ENCODE assay signal across 9 cellular contexts in genomic region chr4:101135371-101136010, GRCh38.
DNase-seq lines count a peak whose midpoint lies in the region; ATAC-seq and TF ChIP-seq lines count a peak whose summit lies in the region.
"Had no signal": no experiment of that assay in that cellular context is flagged by ENCODE, and none has a peak within 500 bp of the region (broad histone marks: within the 10 kb centered on the region; RNA-seq: fewer than 3 reads in every experiment).

No MANE protein-coding gene starts in this region.

- H3K27me3 ChIP-seq in Loucy (ENCODE audit: insufficient read depth, low read length, poor library complexity, severe bottlenecking) (no peaks in the 10 kb centered on the region), Caco-2 (replicated peaks; ENCODE audit: control insufficient read depth, insufficient read depth, low read length) (no peaks in the 10 kb centered on the region)

- POLR2A ChIA-PET in Caco-2 (lab: Charles Lee): no interaction called here

- peak; percentile 75 for ATAC-seq in GM18508 (IDR thresholded peaks at IDR 0.05; ENCODE audit: insufficient read depth, unreplicated experiment)
- peak; percentile 66 for ATAC-seq in GM21576 (IDR thresholded peaks at IDR 0.05; ENCODE audit: unreplicated experiment)
- ATAC-seq in memory B cell (ENCODE audit: low read depth): peak; percentile 46

- no peaks in the 10 kb centered on the region for H3K36me3 ChIP-seq in Loucy (ENCODE audit: insufficient read depth, low read length)
- H3K36me3 ChIP-seq in Caco-2 (ENCODE audit: control insufficient read depth, insufficient read depth, low read length): no peaks in the 10 kb centered on the region

- peak overlapping the region; percentile 73 for H3K4me2 ChIP-seq in Loucy (ENCODE audit: low read depth, low read length, poor library complexity, severe bottlenecking)

- CTCF ChIA-PET in Caco-2 (lab: Charles Lee): no interaction called here

- no peaks in the 10 kb centered on the region for H3K27me3 Mint-ChIP-seq in memory B cell
- H3K27me3 Mint-ChIP-seq in Caco-2 (ENCODE audit: insufficient read depth, unreplicated experiment): no peaks in the 10 kb centered on the region

- H3K4me1 ChIP-seq in Loucy (ENCODE audit: insufficient read depth, low read length, poor library complexity, severe bottlenecking) (peaks cover 16% of the 10 kb centered on the region), Caco-2 (no peaks in the 10 kb centered on the region)
- H3K4me1 ChIP-seq: parathyroid adenoma had no signal

- H3K4me3 Mint-ChIP-seq in memory B cell (peak overlapping the region; percentile 67), Caco-2 (ENCODE audit: unreplicated experiment) (no peak overlapping the region)

- H3K9me2 ChIP-seq in Loucy (replicated peaks; ENCODE audit: low read depth, low read length): no peaks in the 10 kb centered on the region

- H3K4me3 ChIP-seq in Loucy (ENCODE audit: low read length, poor library complexity, severe bottlenecking): peak overlapping the region; percentile 60
- H3K4me3 ChIP-seq in Caco-2 (ENCODE audit: low read depth, low read length): no peak overlapping the region

- intact Hi-C loops in Caco-2 (cut with micrococcal nuclease; ENCODE audit: unreplicated experiment): no loop called here

- BruUV-seq in Caco-2 (replicated peaks; lab: Mats Ljungman, UMichigan): no TSS peak

- H3K27ac Mint-ChIP-seq in memory B cell (peak overlapping the region; percentile 4), Caco-2 (ENCODE audit: unreplicated experiment) (no peak overlapping the region)

- H2AFZ ChIP-seq in Loucy (ENCODE audit: low read length): peak overlapping the region; percentile 40; the same call in 1 of the 2 replicates
- H2AFZ ChIP-seq: parathyroid adenoma had no signal

- H3K9me3 ChIP-seq in Loucy (ENCODE audit: insufficient read depth, low read depth, low read length) (no peaks in the 10 kb centered on the region), Caco-2 (no peaks in the 10 kb centered on the region)

- H3K4me1 Mint-ChIP-seq in memory B cell (peaks cover 49% of the 10 kb centered on the region), Caco-2 (ENCODE audit: low read depth, unreplicated experiment) (no peaks in the 10 kb centered on the region)

- H3F3A ChIP-seq in Loucy (ENCODE audit: low read depth): no peaks in the 10 kb centered on the region

- peak overlapping the region; percentile 53 for H3K9ac ChIP-seq in Loucy (ENCODE audit: low read depth, low read length, poor library complexity, severe bottlenecking)
- H3K9ac ChIP-seq: parathyroid adenoma had no signal

- TF ChIP-seq CTCF in Loucy (conservative IDR thresholded peaks at IDR 0.05; ENCODE audit: low read length) (no peak), Caco-2 (IDR thresholded peaks at IDR 0.05; ENCODE audit: insufficient read depth in 1 of 2, low read depth in 1 of 2, low read length in 1 of 2, severe bottlenecking in 1 of 2, unreplicated experiment in 1 of 2) (no peak)

- H4K20me1 ChIP-seq in Loucy (ENCODE audit: insufficient read depth, low read length, poor library complexity, severe bottlenecking): no peaks in the 10 kb centered on the region

- H3K36me3 Mint-ChIP-seq in memory B cell (peaks cover 20% of the 10 kb centered on the region), Caco-2 (ENCODE audit: insufficient read depth, unreplicated experiment) (no peaks in the 10 kb centered on the region)

- H3K9me3 Mint-ChIP-seq in memory B cell: peaks cover 2% of the 10 kb centered on the region
- no peaks in the 10 kb centered on the region for H3K9me3 Mint-ChIP-seq in Caco-2 (ENCODE audit: unreplicated experiment)

- 0 out of 2 replicates have a peak, but pooled peaks cover 4% of the 10 kb centered on the region for H3K79me2 ChIP-seq in Loucy (ENCODE audit: insufficient read depth, low read length)
- H3K79me2 ChIP-seq: parathyroid adenoma had no signal

- DNase-seq in memory B cell (ENCODE audit: low spot score in 2 of 2) (no peak), Caco-2 (no peak), SW480 (ENCODE audit: low spot score) (no peak)
- no peak for DNase-seq in stimulated activated naive CD4-positive, alpha-beta T cell (lab: John Stamatoyannopoulos, UW)
- DNase-seq: activated CD4-positive, alpha-beta T cell treated with anti-CD3 and anti-CD28 coated beads, Interleukin-2, amount 50 U/mL, for 48 hours had no signal
